ENCODE assay signal across 8 cellular contexts in genomic region chr19:8158411-8159074, GRCh38. TPM values are rescaled to one million over a fixed set of nuclear protein-coding genes. Genes with fewer than 3 reads are reported as not detected.
A peak's percentile ranks its signal among the peaks of the same experiment; 100 is the strongest.
DNase-seq lines count a peak whose midpoint lies in the region; ATAC-seq and TF ChIP-seq lines count a peak whose summit lies in the region.

No MANE protein-coding gene starts in this region.

- H3K4me1 Mint-ChIP-seq in activated T-helper 2 cell treated with anti-CD3 and anti-CD28 coated beads, Interferon-gamma antibody, Interleukin-2, Interleukin-4, amounts not matched to agents 10 μg/mL and 5 μg/mL and 100 μg/mL, durations not matched to agents 14 hours and 24 hours and 36 hours (ENCODE audit: low read depth) = peaks cover 9% of the 10 kb centered on the region

- no peaks in the 10 kb centered on the region for H3K79me2 ChIP-seq in KMS-11 (ENCODE audit: insufficient read depth, low read depth)
- H3K79me2 ChIP-seq in OCI-LY1 (ENCODE audit: insufficient read depth, low read length) = no peaks in the 10 kb centered on the region
- no peaks in the 10 kb centered on the region for H3K79me2 ChIP-seq in osteoblast (ENCODE audit: insufficient read depth, low read length)

- no peak overlapping the region for H3K27ac Mint-ChIP-seq in activated T-helper 2 cell treated with anti-CD3 and anti-CD28 coated beads, Interferon-gamma antibody, Interleukin-2, Interleukin-4, amounts not matched to agents 10 μg/mL and 5 μg/mL and 100 μg/mL, durations not matched to agents 14 hours and 24 hours and 36 hours

- H4K20me1 ChIP-seq in KMS-11 (ENCODE audit: insufficient read depth) (no peaks in the 10 kb centered on the region), OCI-LY1 (ENCODE audit: insufficient read depth, low read length) (no peaks in the 10 kb centered on the region), osteoblast (ENCODE audit: insufficient read depth, low read length) (no peaks in the 10 kb centered on the region)

- peaks cover 8% of the 10 kb centered on the region for H3K27me3 Mint-ChIP-seq in activated T-helper 2 cell treated with anti-CD3 and anti-CD28 coated beads, Interferon-gamma antibody, Interleukin-2, Interleukin-4, amounts not matched to agents 10 μg/mL and 5 μg/mL and 100 μg/mL, durations not matched to agents 14 hours and 24 hours and 36 hours (ENCODE audit: low read depth)

- H2AFZ ChIP-seq in KMS-11 (ENCODE audit: low read depth) (no peak overlapping the region), OCI-LY1 (ENCODE audit: low read length) (no peak overlapping the region), osteoblast (ENCODE audit: low read length) (no peak overlapping the region)

- WGBS in gastroesophageal sphincter (ENCODE audit: low coverage in 1 of 2), 2 donors = 36 to 40% methylated on average over 12 to 14 of the region's 14 CpGs

- intact Hi-C loops in activated T-helper 2 cell treated with anti-CD3 and anti-CD28 coated beads, Interferon-gamma antibody, Interleukin-2, Interleukin-4, amounts not matched to agents 10 μg/mL and 5 μg/mL and 100 μg/mL, durations not matched to agents 14 hours and 24 hours and 36 hours (cut with micrococcal nuclease) = loop anchor here (1.0 kb wide), 1 partner anchor 95 kb away; no protein-coding TSS in a partner anchor

- TF ChIP-seq CTCF in KMS-11 (conservative IDR thresholded peaks at IDR 0.05; ENCODE audit: low read depth, low read length) = peak; percentile 59
- peak; percentile 72 for TF ChIP-seq CTCF in OCI-LY1 (IDR thresholded peaks at IDR 0.05; ENCODE audit: low read length)
- peak in 3 of 4 experiments; percentile 68 to 72 (median 71) for TF ChIP-seq CTCF in gastroesophageal sphincter (IDR thresholded peaks at IDR 0.05)
- TF ChIP-seq CTCF in osteoblast (IDR thresholded peaks at IDR 0.05; ENCODE audit: extremely low read depth, low read depth, low read length) = peak; percentile 68

- ATAC-seq in gastroesophageal sphincter = peak; percentile 58
- no peak for ATAC-seq in HG03469 (IDR thresholded peaks at IDR 0.05; ENCODE audit: unreplicated experiment)
- no peak for ATAC-seq in GM21423 (IDR thresholded peaks at IDR 0.05; ENCODE audit: unreplicated experiment)

- no peak for TF ChIP-seq POLR2A in gastroesophageal sphincter (IDR thresholded peaks at IDR 0.05)

- no peak overlapping the region for H3K4me2 ChIP-seq in KMS-11
- no peak overlapping the region for H3K4me2 ChIP-seq in OCI-LY1 (ENCODE audit: low read length)
- no peak overlapping the region for H3K4me2 ChIP-seq in osteoblast (ENCODE audit: insufficient read depth, low read length)

- H3K36me3 ChIP-seq in KMS-11 (ENCODE audit: insufficient read depth) (no peaks in the 10 kb centered on the region), OCI-LY1 (ENCODE audit: insufficient read depth, low read length) (no peaks in the 10 kb centered on the region; the same call in 1 of the 2 replicates), gastroesophageal sphincter (no peaks in the 10 kb centered on the region), osteoblast (ENCODE audit: insufficient read depth, low read length) (no peaks in the 10 kb centered on the region)

- H3K27me3 ChIP-seq in KMS-11 (ENCODE audit: insufficient read depth, low read depth) = peaks cover 30% of the 10 kb centered on the region; the same call in 1 of the 2 replicates
- no peaks in the 10 kb centered on the region for H3K27me3 ChIP-seq in OCI-LY1 (ENCODE audit: insufficient read depth, low read length)
- no peaks in the 10 kb centered on the region for H3K27me3 ChIP-seq in gastroesophageal sphincter
- no peaks in the 10 kb centered on the region for H3K27me3 ChIP-seq in osteoblast (ENCODE audit: insufficient read depth, low read length)

- DNase-seq in DMS53 (lab: John Stamatoyannopoulos, UW) = peak; percentile 92
- peak; percentile 36 for DNase-seq in activated T-helper 2 cell treated with anti-CD3 and anti-CD28 coated beads, Interferon-gamma antibody, Interleukin-2, Interleukin-4, amounts not matched to agents 10 μg/mL and 5 μg/mL and 100 μg/mL, durations not matched to agents 14 hours and 24 hours and 36 hours (ENCODE audit: low spot score)
- peak; percentile 83 for DNase-seq in osteoblast (ENCODE audit: insufficient read length, low spot score, missing footprints)

- no peak for TF ChIP-seq EP300 in gastroesophageal sphincter (IDR thresholded peaks at IDR 0.05)

- no peaks in the 10 kb centered on the region for H3F3A ChIP-seq in OCI-LY1 (ENCODE audit: insufficient read depth, low read length)

- no peak overlapping the region for H3K9ac ChIP-seq in KMS-11
- H3K9ac ChIP-seq in OCI-LY1 (ENCODE audit: low read length) = no peak overlapping the region

- H3K9me2 ChIP-seq in OCI-LY1 (ENCODE audit: low read depth, low read length) = no peaks in the 10 kb centered on the region

- no peaks in the 10 kb centered on the region for H3K9me3 Mint-ChIP-seq in activated T-helper 2 cell treated with anti-CD3 and anti-CD28 coated beads, Interferon-gamma antibody, Interleukin-2, Interleukin-4, amounts not matched to agents 10 μg/mL and 5 μg/mL and 100 μg/mL, durations not matched to agents 14 hours and 24 hours and 36 hours

- H3K4me1 ChIP-seq in KMS-11 (ENCODE audit: low read depth, poor library complexity, severe bottlenecking) = no peaks in the 10 kb centered on the region
- H3K4me1 ChIP-seq in OCI-LY1 (ENCODE audit: insufficient read depth, low read length, severe bottlenecking) = peaks cover 8% of the 10 kb centered on the region
- H3K4me1 ChIP-seq in gastroesophageal sphincter = peaks cover 0 to 17% (median 7%) of the 10 kb centered on the region in 3 donors
- H3K4me1 ChIP-seq in osteoblast (ENCODE audit: insufficient read depth, low read length) = no peaks in the 10 kb centered on the region

- no peak overlapping the region for H3K4me3 Mint-ChIP-seq in activated T-helper 2 cell treated with anti-CD3 and anti-CD28 coated beads, Interferon-gamma antibody, Interleukin-2, Interleukin-4, amounts not matched to agents 10 μg/mL and 5 μg/mL and 100 μg/mL, durations not matched to agents 14 hours and 24 hours and 36 hours (ENCODE audit: low read depth)

- H3K4me3 ChIP-seq in KMS-11 (IDR thresholded peaks at IDR 0.05; ENCODE audit: insufficient read depth, low read depth, low read length) (no peak overlapping the region), OCI-LY1 (ENCODE audit: low read depth, low read length, poor library complexity, severe bottlenecking) (no peak overlapping the region), gastroesophageal sphincter (no peak overlapping the region), osteoblast (ENCODE audit: insufficient read depth, low read length) (no peak overlapping the region)

- no peaks in the 10 kb centered on the region for H3K36me3 Mint-ChIP-seq in activated T-helper 2 cell treated with anti-CD3 and anti-CD28 coated beads, Interferon-gamma antibody, Interleukin-2, Interleukin-4, amounts not matched to agents 10 μg/mL and 5 μg/mL and 100 μg/mL, durations not matched to agents 14 hours and 24 hours and 36 hours (ENCODE audit: low read depth)

- no peak overlapping the region for H3K27ac ChIP-seq in KMS-11
- no peak overlapping the region for H3K27ac ChIP-seq in OCI-LY1 (ENCODE audit: low read depth, low read length, poor library complexity, severe bottlenecking)
- no peak overlapping the region for H3K27ac ChIP-seq in gastroesophageal sphincter
- no peak overlapping the region for H3K27ac ChIP-seq in osteoblast (ENCODE audit: low read depth, low read length)

- H3K9me3 ChIP-seq in OCI-LY1 (ENCODE audit: low read length) (no peaks in the 10 kb centered on the region), gastroesophageal sphincter (no peaks in the 10 kb centered on the region), osteoblast (ENCODE audit: low read depth, low read length) (no peaks in the 10 kb centered on the region)

RNA-seq across cellular contexts. Expression of gene FBN3, which starts 9.2 kb away (rescaled TPM):
- not detected in 2 replicates for total RNA-seq in activated T-helper 2 cell treated with anti-CD3 and anti-CD28 coated beads, Interferon-gamma antibody, Interleukin-2, Interleukin-4, amounts not matched to agents 10 μg/mL and 5 μg/mL and 100 μg/mL, durations not matched to agents 14 hours and 24 hours and 36 hours
- under 1 TPM in 1 of 4 donors, not detected in 3; 0.02 TPM for total RNA-seq in gastroesophageal sphincter
- not detected in 2 replicates for total RNA-seq in osteoblast

RNA-seq across cellular contexts. Expression of gene CERS4, which starts 50.6 kb away (rescaled TPM):
- 29.1 and 30.0 TPM in 2 replicates for total RNA-seq in activated T-helper 2 cell treated with anti-CD3 and anti-CD28 coated beads, Interferon-gamma antibody, Interleukin-2, Interleukin-4, amounts not matched to agents 10 μg/mL and 5 μg/mL and 100 μg/mL, durations not matched to agents 14 hours and 24 hours and 36 hours
- total RNA-seq in gastroesophageal sphincter = 10 to 100 TPM; 24.8 to 33.8 (median 31.9) TPM
- total RNA-seq in osteoblast = 1.5 and 4.0 TPM in 2 replicates

Comparison
In these comparisons a context has a peak if more than half of its experiments do, and no peak if none do; other contexts are left out.
1. DNase-seq: peak in every context shown above with its lines; median percentile 92 in DMS53; 83 in osteoblast; 36 in activated T-helper 2 cell treated with anti-CD3 and anti-CD28 coated beads, Interferon-gamma antibody, Interleukin-2, Interleukin-4, amounts not matched to agents 10 μg/mL and 5 μg/mL and 100 μg/mL, durations not matched to agents 14 hours and 24 hours and 36 hours.